37 cellular contexts compared by ENCODE assay signal in genomic region chr10:35588836-35589235, GRCh38. TPM values are rescaled to one million over a fixed set of nuclear protein-coding genes. Genes with fewer than 3 reads are reported as not detected.
"Had no signal": no experiment of that assay in that cellular context is flagged by ENCODE, and none has a peak within 500 bp of the region (broad histone marks: within the 10 kb centered on the region; RNA-seq: fewer than 3 reads in every experiment).

No MANE protein-coding gene starts in this region.

- H3K4me3 ChIP-seq: adrenal gland, body of pancreas, breast epithelium had no signal

- H3K4me1 ChIP-seq: adrenal gland, body of pancreas, breast epithelium had no signal

- H3K27me3 ChIP-seq: adrenal gland, body of pancreas, brain microvascular endothelial cell, breast epithelium had no signal

- H3K36me3 ChIP-seq: adrenal gland, brain microvascular endothelial cell, breast epithelium had no signal

- ATAC-seq: activated CD8-positive, alpha-beta T cell treated with anti-CD3 and anti-CD28 coated beads for 36 hours; activated naive CD4-positive, alpha-beta T cell treated with anti-CD3 and anti-CD28 coated beads, Interleukin-2, amount 50 U/mL, for 72 hours; activated T-cell treated with anti-CD3 and anti-CD28 coated beads, Interleukin-2, amount 50 U/mL, for 4 hours; activated T-cell treated with anti-CD3 and anti-CD28 coated beads, Interleukin-2, amount 50 U/mL, for 72 hours; activated T-helper 17 cell treated with anti-CD3 and anti-CD28 coated beads, Interleukin-2, amount 50 U/mL, for 72 hours; body of pancreas had no signal

- H3K27ac ChIP-seq: adrenal gland, body of pancreas, brain microvascular endothelial cell, breast epithelium, VCaP had no signal

- FAIRE-seq: astrocyte, TTC549 had no signal

- DNase-seq: activated B cell treated with CpG ODN at 0.5 μM for 24 hours; activated CD4-positive, alpha-beta memory T cell treated with anti-CD3 and anti-CD28 coated beads for 36 hours; activated CD4-positive, alpha-beta T cell treated with anti-CD3 and anti-CD28 coated beads for 4 hours; activated CD4-positive, alpha-beta T cell treated with anti-CD3 and anti-CD28 coated beads, Interleukin-2, amount 10 ng/mL, durations not matched to agents 24 days and 14 days; activated CD4-positive, alpha-beta T cell treated with anti-CD3 and anti-CD28 coated beads, Interleukin-2, amount 50 U/mL, for 1 hour; activated CD4-positive, alpha-beta T cell treated with anti-CD3 and anti-CD28 coated beads, Interleukin-2, amount 50 U/mL, for 4 hours; activated CD4-positive, CD25-positive, alpha-beta regulatory T cell treated with anti-CD3 and anti-CD28 coated beads, Interleukin-2, amount 50 U/mL, for 72 hours; activated CD8-positive, alpha-beta memory T cell treated with anti-CD3 and anti-CD28 coated beads, Interleukin-2, amount 50 U/mL, for 4 hours; activated CD8-positive, alpha-beta T cell treated with anti-CD3 and anti-CD28 coated beads for 36 hours; activated effector memory CD4-positive, alpha-beta T cell treated with anti-CD3 and anti-CD28 coated beads, Interleukin-2, amount 50 U/mL, for 16 hours; activated gamma-delta T cell treated with Interleukin-2 at 50 U/mL for 16 hours; activated naive CD4-positive, alpha-beta T cell; activated naive CD4-positive, alpha-beta T cell treated with anti-CD3 and anti-CD28 coated beads for 36 hours; activated naive CD4-positive, alpha-beta T cell treated with anti-CD3 and anti-CD28 coated beads, Interleukin-2, amount 50 U/mL, for 16 hours; activated naive CD8-positive, alpha-beta T cell treated with anti-CD3 and anti-CD28 coated beads for 36 hours; activated T-cell treated with anti-CD3 and anti-CD28 coated beads for 4 hours; activated T-cell treated with anti-CD3 and anti-CD28 coated beads, Interleukin-2, amount 50 U/mL, for 1 hour; activated T-cell treated with anti-CD3 and anti-CD28 coated beads, Interleukin-2, amount 50 U/mL, for 4 hours; activated T-cell treated with anti-CD3 and anti-CD28 coated beads, Interleukin-2, amount 50 U/mL, for 72 hours; adrenal gland; amniotic stem cell; aorta; body of pancreas; brain microvascular endothelial cell; central memory CD4-positive, alpha-beta T cell; T-helper 1 cell; T-helper 2 cell; T-helper 9 cell had no signal

- H3K9me3 ChIP-seq: adrenal gland, body of pancreas, breast epithelium had no signal

RNA-seq across cellular contexts. Expression of gene GJD4, which starts 16.3 kb away (rescaled TPM):
- total RNA-seq: activated B cell treated with CpG ODN at 0.5 μM for 24 hours; activated CD4-positive, alpha-beta memory T cell treated with anti-CD3 and anti-CD28 coated beads for 36 hours; activated CD4-positive, alpha-beta T cell treated with anti-CD3 and anti-CD28 coated beads, Interleukin-2, amount 10 ng/mL, durations not matched to agents 24 days and 14 days; activated CD8-positive, alpha-beta memory T cell treated with anti-CD3 and anti-CD28 coated beads for 36 hours; activated CD8-positive, alpha-beta T cell treated with anti-CD3 and anti-CD28 coated beads for 36 hours; activated naive CD4-positive, alpha-beta T cell treated with anti-CD3 and anti-CD28 coated beads for 36 hours; activated naive CD4-positive, alpha-beta T cell treated with anti-CD3 and anti-CD28 coated beads, Interleukin-2, amount 50 U/mL, for 72 hours; activated naive CD8-positive, alpha-beta T cell treated with anti-CD3 and anti-CD28 coated beads for 36 hours; activated T-cell treated with anti-CD3 and anti-CD28 coated beads, Interleukin-2, amount 50 U/mL, for 4 hours; activated T-cell treated with anti-CD3 and anti-CD28 coated beads, Interleukin-2, amount 50 U/mL, for 72 hours; activated T-helper 1 cell treated with anti-CD3 and anti-CD28 coated beads, Interleukin-12 subunit alpha, Interleukin-12 subunit beta, Interleukin-2, Interleukin-4 antibody, amounts not matched to agents 30 ng/mL and 10 ng/mL and 1 ng/mL, durations not matched to agents 14 hours and 24 hours and 36 hours; adrenal gland; aorta; astrocyte; body of pancreas; breast epithelium; cardiac septum had no signal
- polyA plus RNA-seq: adrenal gland, aorta had no signal
